Comparison of ENCODE assay signal across 16 cellular contexts in the genomic region with DNA sequence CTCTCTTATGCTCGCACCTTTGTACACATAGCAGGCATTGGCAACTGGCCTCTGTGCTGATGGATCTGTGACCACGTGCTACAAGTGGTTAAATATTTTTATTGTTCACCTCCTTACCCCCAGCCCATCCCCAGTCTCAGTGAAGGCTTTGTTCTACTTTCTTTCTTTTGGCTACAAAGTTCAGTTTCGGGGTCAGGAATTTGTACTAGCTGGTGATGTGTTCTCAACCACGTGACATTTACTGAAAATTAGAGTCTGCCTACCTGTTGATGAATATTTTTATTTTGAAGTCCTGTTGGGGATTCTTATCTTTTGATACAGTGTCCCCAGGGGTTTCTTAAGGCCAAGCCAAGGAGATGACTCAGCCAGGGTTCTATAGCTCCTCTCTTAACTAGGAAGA. TPM values are rescaled to one million over a fixed set of nuclear protein-coding genes. Genes with fewer than 3 reads are reported as not detected.
DNase-seq lines count a peak whose midpoint lies in the region; ATAC-seq, FAIRE-seq and TF ChIP-seq lines count a peak whose summit lies in the region.
"Had no signal": no experiment of that assay in that cellular context is flagged by ENCODE, and none has a peak within 500 bp of the region (broad histone marks: within the 10 kb centered on the region; RNA-seq: fewer than 3 reads in every experiment).

No MANE protein-coding gene starts in this region.

- peaks cover 8% of the 10 kb centered on the region for H3K4me1 ChIP-seq in mammary epithelial cell (ENCODE audit: insufficient read depth, low read length)
- peaks cover 0 to 4% of the 10 kb centered on the region in 2 experiments; a peak in 2 of 5 replicates for H3K4me1 ChIP-seq in K562 (replicated peaks in 1 of 2; ENCODE audit: control insufficient read depth in 2 of 2, insufficient read depth in 2 of 2, low read length in 2 of 2)
- H3K4me1 ChIP-seq in mucosa of descending colon (ENCODE audit: low read depth) = no peaks in the 10 kb centered on the region

- no peaks in the 10 kb centered on the region for H3K27me3 Mint-ChIP-seq in MCF 10A (ENCODE audit: insufficient read depth, unreplicated experiment)
- H3K27me3 Mint-ChIP-seq in stimulated activated naive CD8-positive, alpha-beta T cell treated with anti-CD3 and anti-CD28 coated beads, Interleukin-15, amount 100 ng/mL, for 72 hours = no peaks in the 10 kb centered on the region

- H3K9ac ChIP-seq in mammary epithelial cell (ENCODE audit: insufficient read depth, low read length) (no peak overlapping the region), K562 (ENCODE audit: insufficient read depth in 1 of 2, low read depth in 2 of 2, low read length in 2 of 2) (no peak overlapping the region)

- H3K4me3 Mint-ChIP-seq in MCF 10A (ENCODE audit: unreplicated experiment) = no peak overlapping the region
- no peak overlapping the region for H3K4me3 Mint-ChIP-seq in stimulated activated naive CD8-positive, alpha-beta T cell treated with anti-CD3 and anti-CD28 coated beads, Interleukin-15, amount 100 ng/mL, for 72 hours

- H3K36me3 ChIP-seq in mammary epithelial cell (ENCODE audit: insufficient read depth, low read length) (no peaks in the 10 kb centered on the region), K562 (ENCODE audit: control insufficient read depth, insufficient read depth, low read length) (no peaks in the 10 kb centered on the region), mucosa of descending colon (ENCODE audit: low read depth) (no peaks in the 10 kb centered on the region)

- CTCF ChIA-PET in mammary epithelial cell (lab: Charles Lee; ENCODE audit: low non-redundant PET) (no interaction called here), MCF 10A (lab: Yijun Ruan, JAX) (interaction anchor here (0.6 to 9.0 kb wide), 4 partner anchors 10 to 26 kb away, joined by 3 to 50 read pairs (median 3); no protein-coding TSS in a partner anchor), K562 (lab: Yijun Ruan, JAX; ENCODE audit: low intra/inter-chr PET ratio) (no interaction called here)

- no peak for TF ChIP-seq POLR2A in K562 (conservative IDR thresholded peaks at IDR 0.05)

- dilution Hi-C loops in mammary epithelial cell (cut with HindIII; ENCODE audit: low sequenced_read_pairs) = loop anchor here (25.0 kb wide), 1 partner anchor 200 kb away; no protein-coding TSS in a partner anchor

- H3K4me2 ChIP-seq in mammary epithelial cell (ENCODE audit: insufficient read depth, low read depth, low read length) (no peak overlapping the region), K562 (ENCODE audit: insufficient read depth, low read length) (no peak overlapping the region)

- H4K20me1 ChIP-seq in mammary epithelial cell (ENCODE audit: insufficient read depth, low read length) = no peaks in the 10 kb centered on the region
- H4K20me1 ChIP-seq in K562 (replicated peaks; ENCODE audit: control insufficient read depth, insufficient read depth, low read length) = no peaks in the 10 kb centered on the region

- H3K79me2 ChIP-seq in mammary epithelial cell (ENCODE audit: insufficient read depth, low read length) (no peaks in the 10 kb centered on the region), K562 (ENCODE audit: control insufficient read depth, insufficient read depth, low read length) (no peaks in the 10 kb centered on the region)

- no peak for TF ChIP-seq EP300 in K562 (IDR thresholded peaks at IDR 0.05; ENCODE audit: low read length)

- H3K27ac ChIP-seq in mammary epithelial cell (ENCODE audit: insufficient read depth, low read depth, low read length) (no peak overlapping the region), K562 (ENCODE audit: extremely low read depth, low read depth, low read length) (no peak overlapping the region)

- peak; percentile 23 for DNase-seq in mammary epithelial cell
- DNase-seq in MCF 10A (ENCODE audit: unreplicated experiment) = no peak
- DNase-seq in K562 (ENCODE audit: extremely low read depth in 1 of 4, low spot score in 3 of 4) = no peak
- no peak for DNase-seq in mucosa of descending colon
- no peak for DNase-seq in stimulated activated naive CD8-positive, alpha-beta T cell treated with anti-CD3 and anti-CD28 coated beads, Interleukin-15, amount 100 ng/mL, for 72 hours
- DNase-seq in posterior cingulate gyrus = no peak
- DNase-seq in SIG-M5 treated with dmso at 0.1 percent for 504 hours (lab: John Stamatoyannopoulos, UW; ENCODE audit: unreplicated experiment) = no peak
- DNase-seq: 8988T, C1 segment of cervical spinal cord, NCI-H1092 treated with DMSO at 0.1 percent for 48 hours, NCI-H1694 treated with DMSO at 0.1 percent for 48 hours, NCI-H446 had no signal

- in situ Hi-C loops in mammary epithelial cell (cut with MboI; ENCODE audit: low sequenced_read_pairs in 2 of 2) = loop anchor here in 1 of 2 donors (25.0 kb wide), 1 partner anchor 200 kb away; no protein-coding TSS in a partner anchor
- in situ Hi-C loops in K562 (cut with MboI) = loop anchor here (10.0 to 25.0 kb wide), 2 partner anchors 188 to 725 kb away; no protein-coding TSS in a partner anchor

- H3K27ac Mint-ChIP-seq in MCF 10A (ENCODE audit: low read depth, unreplicated experiment) = no peak overlapping the region
- no peak overlapping the region for H3K27ac Mint-ChIP-seq in stimulated activated naive CD8-positive, alpha-beta T cell treated with anti-CD3 and anti-CD28 coated beads, Interleukin-15, amount 100 ng/mL, for 72 hours

- peaks cover 8% of the 10 kb centered on the region for H3K4me1 Mint-ChIP-seq in MCF 10A (ENCODE audit: insufficient read depth, unreplicated experiment)
- H3K4me1 Mint-ChIP-seq in stimulated activated naive CD8-positive, alpha-beta T cell treated with anti-CD3 and anti-CD28 coated beads, Interleukin-15, amount 100 ng/mL, for 72 hours = peaks cover 12% of the 10 kb centered on the region

- FAIRE-seq in K562 (lab: Jason Lieb, UNC) = no peak
- FAIRE-seq: GM12891 had no signal

- POLR2A ChIA-PET in MCF 10A (lab: Yijun Ruan, JAX) (interaction anchor here (0.6 to 1.7 kb wide), 2 partner anchors 13 to 1006 kb away, joined by 3 to 4 read pairs; no protein-coding TSS in a partner anchor), K562 (lab: Yijun Ruan, JAX) (no interaction called here)

- intact Hi-C loops in mammary epithelial cell (cut with micrococcal nuclease) (no loop called here), MCF 10A (cut with micrococcal nuclease) (no loop called here), K562 (cut with micrococcal nuclease) (no loop called here), mucosa of descending colon (cut with DNase I, micrococcal nuclease) (no loop called here), posterior cingulate gyrus (cut with DNase I) (no loop called here)

- TF ChIP-seq CTCF in mammary epithelial cell (conservative IDR thresholded peaks at IDR 0.05 in 1 of 2, IDR thresholded peaks at IDR 0.05 in 1 of 2; ENCODE audit: extremely low read depth in 1 of 2, insufficient read depth in 1 of 2, low read depth in 1 of 2, low read length in 2 of 2) = no peak
- no peak for TF ChIP-seq CTCF in MCF 10A (IDR thresholded peaks at IDR 0.05; ENCODE audit: unreplicated experiment)
- TF ChIP-seq CTCF in K562 (IDR thresholded peaks at IDR 0.05 in 2 of 3, conservative IDR thresholded peaks at IDR 0.05 in 1 of 3; ENCODE audit: insufficient read depth in 2 of 3, low read depth in 1 of 3, low read length in 3 of 3) = no peak
- no peak for TF ChIP-seq CTCF in mucosa of descending colon (IDR thresholded peaks at IDR 0.05)

- H2AFZ ChIP-seq in mammary epithelial cell (ENCODE audit: low read depth, low read length) (no peak overlapping the region), K562 (ENCODE audit: low read depth, low read length) (no peak overlapping the region)

- ATAC-seq in K562 (no peak), mucosa of descending colon (peak; percentile 12), HG03095 (IDR thresholded peaks at IDR 0.05; ENCODE audit: unreplicated experiment) (no peak)
- peak; percentile 15 for ATAC-seq in stimulated activated naive CD8-positive, alpha-beta T cell treated with anti-CD3 and anti-CD28 coated beads, Interleukin-15, amount 100 ng/mL, for 72 hours
- ATAC-seq: Right ventricle myocardium inferior had no signal

- H3K36me3 Mint-ChIP-seq in MCF 10A (ENCODE audit: insufficient read depth, unreplicated experiment) = no peaks in the 10 kb centered on the region

- 63% methylated on average over 4 of the region's 4 CpGs for WGBS in mammary epithelial cell (ENCODE audit: low coverage, missing lambda C conversion rate)
- 0% methylated on average over 4 of the region's 4 CpGs for WGBS in K562 (ENCODE audit: insufficient coverage, low coverage, missing lambda C conversion rate)

- H3K9me1 ChIP-seq in K562 (ENCODE audit: control insufficient read depth, insufficient read depth, low read length) = no peaks in the 10 kb centered on the region

- no TSS peak for BruUV-seq in mammary epithelial cell (replicated peaks; lab: Mats Ljungman, UMichigan)
- BruUV-seq in MCF 10A (replicated peaks; lab: Mats Ljungman, UMichigan) = no TSS peak
- no TSS peak for BruUV-seq in K562 (replicated peaks; lab: Mats Ljungman, UMichigan)

- H3K27me3 ChIP-seq in mammary epithelial cell (ENCODE audit: insufficient read depth, low read length) = no peaks in the 10 kb centered on the region
- H3K27me3 ChIP-seq in K562 (ENCODE audit: control insufficient read depth in 2 of 2, insufficient read depth in 2 of 2, low read length in 2 of 2) = peaks cover 0 to 18% of the 10 kb centered on the region in 2 experiments; a peak in 3 of 5 replicates

- H3K4me3 ChIP-seq in mammary epithelial cell (replicated peaks in 1 of 3; ENCODE audit: insufficient read depth in 1 of 3, low read depth in 2 of 3, low read length in 3 of 3) = no peak overlapping the region
- H3K4me3 ChIP-seq in K562 = no peak overlapping the region
- no peak overlapping the region for H3K4me3 ChIP-seq in mucosa of descending colon

- H3K9me3 Mint-ChIP-seq in MCF 10A (ENCODE audit: unreplicated experiment) = no peaks in the 10 kb centered on the region
- no peaks in the 10 kb centered on the region for H3K9me3 Mint-ChIP-seq in stimulated activated naive CD8-positive, alpha-beta T cell treated with anti-CD3 and anti-CD28 coated beads, Interleukin-15, amount 100 ng/mL, for 72 hours

- TF ChIP-seq RAD21 in K562 (CRISPR knock-in tag; conservative IDR thresholded peaks at IDR 0.05 in 1 of 2, IDR thresholded peaks at IDR 0.05 in 1 of 2) = no peak

- H3K9me3 ChIP-seq in mammary epithelial cell (replicated peaks; ENCODE audit: insufficient read depth, low read length) (no peaks in the 10 kb centered on the region), K562 (replicated peaks; ENCODE audit: control insufficient read depth, insufficient read depth, low read depth, low read length) (no peaks in the 10 kb centered on the region), mucosa of descending colon (no peaks in the 10 kb centered on the region)

RNA-seq across cellular contexts. Expression of a gene that starts 47.8 kb away (rescaled TPM):
- total RNA-seq in mammary epithelial cell (not detected), MCF 10A (2022) (not detected in 2 replicates), K562 (2014; rRNA removed) (not detected in 2 replicates), K562 (2014; rRNA removed; fragmentation: Illumina TruSeq; extraction: Trizol) (not detected in 2 replicates), K562 (2015; rRNA removed; fragmentation: Illumina TruSeq; extraction: Trizol) (not detected in 2 replicates), K562 (2021) (not detected in 2 replicates), mucosa of descending colon (not detected)
- polyA plus RNA-seq in mammary epithelial cell (not detected), K562 (2011; rRNA removed) (not detected in 2 replicates), K562 (2014; fragmentation: Illumina TruSeq; extraction: Trizol) (not detected in 2 replicates), K562 (2014; fragmentation: Nextera tagmentation; extraction: Ambion mirVana) (not detected), K562 (2014; rRNA removed) (not detected in 2 replicates)
- polyA minus RNA-seq in mammary epithelial cell = not detected
- not detected in 2 replicates for total RNA-seq in K562 (2011; cell fraction: chromatin; rRNA removed; ENCODE audit: low replicate concordance)
- total RNA-seq in K562 (2011; cell fraction: nucleolus; rRNA removed) = not detected in 2 replicates
- not detected in 2 replicates for total RNA-seq in K562 (2011; cell fraction: nucleoplasm; rRNA removed)
- polyA plus RNA-seq in K562 (2011; cell fraction: cytosol; rRNA removed) = not detected in 2 replicates
- polyA plus RNA-seq in K562 (2011; cell fraction: nucleus; rRNA removed) = not detected in 2 replicates
- 0.07 TPM in 1 of 2 replicates, not detected in the other for polyA plus RNA-seq in K562 (2012)
- not detected in 2 replicates for polyA minus RNA-seq in K562 (2011; rRNA and poly(A)+ RNA removed)
- not detected in 2 replicates for polyA minus RNA-seq in K562 (2011; cell fraction: cytosol; rRNA and poly(A)+ RNA removed)
- not detected in 2 replicates for polyA minus RNA-seq in K562 (2011; cell fraction: nucleus; rRNA and poly(A)+ RNA removed)
- total RNA-seq: LHCN-M2, Right ventricle myocardium inferior had no signal

Comparison
In these comparisons a context has a peak if more than half of its experiments do, and no peak if none do; other contexts are left out.
1. ATAC-seq: peak in mucosa of descending colon (single experiment) and stimulated activated naive CD8-positive, alpha-beta T cell treated with anti-CD3 and anti-CD28 coated beads, Interleukin-15, amount 100 ng/mL, for 72 hours (single experiment); none in K562 (single experiment) and HG03095 (single experiment).